8 cellular contexts compared by ENCODE assay signal in genomic region chr10:23448802-23449570, GRCh38. TPM values are rescaled to one million over a fixed set of nuclear protein-coding genes. Genes with fewer than 3 reads are reported as not detected.
DNase-seq lines count a peak whose midpoint lies in the region; ATAC-seq and TF ChIP-seq lines count a peak whose summit lies in the region.

No MANE protein-coding gene starts in this region.

- H3K27me3 Mint-ChIP-seq in activated CD4-positive, alpha-beta T cell treated with anti-CD3 and anti-CD28 coated beads, Interleukin-2, amount 10 ng/mL, durations not matched to agents 24 days and 14 days: no peaks in the 10 kb centered on the region
- H3K27me3 Mint-ChIP-seq in naive thymus-derived CD8-positive, alpha-beta T cell: no peaks in the 10 kb centered on the region
- H3K27me3 Mint-ChIP-seq in H9 (ENCODE audit: low read depth): no peaks in the 10 kb centered on the region

- H4K8ac ChIP-seq in H9 (replicated peaks; ENCODE audit: insufficient read length, low read depth, low read length): no peak overlapping the region

- no peaks in the 10 kb centered on the region for H3K9me3 Mint-ChIP-seq in activated CD4-positive, alpha-beta T cell treated with anti-CD3 and anti-CD28 coated beads, Interleukin-2, amount 10 ng/mL, durations not matched to agents 24 days and 14 days
- peaks cover 0 to 2% (median 0%) of the 10 kb centered on the region in 9 donors for H3K9me3 Mint-ChIP-seq in naive thymus-derived CD8-positive, alpha-beta T cell
- H3K9me3 Mint-ChIP-seq in H9: no peaks in the 10 kb centered on the region

- POLR2A ChIA-PET in naive thymus-derived CD8-positive, alpha-beta T cell (lab: Charles Lee): interaction anchor here (0.6 to 3.2 kb wide), 2 partner anchors 10 to 76 kb away, joined by 3 to 22 read pairs; partner anchors contain the start of gene OTUD1

- H3K4me1 Mint-ChIP-seq in activated CD4-positive, alpha-beta T cell treated with anti-CD3 and anti-CD28 coated beads, Interleukin-2, amount 10 ng/mL, durations not matched to agents 24 days and 14 days: peaks cover 28% of the 10 kb centered on the region
- H3K4me1 Mint-ChIP-seq in naive thymus-derived CD8-positive, alpha-beta T cell: peaks cover 9 to 63% (median 30%) of the 10 kb centered on the region in 4 donors
- H3K4me1 Mint-ChIP-seq in H9: no peaks in the 10 kb centered on the region

- ATAC-seq in HG02852 (IDR thresholded peaks at IDR 0.05; ENCODE audit: unreplicated experiment): peak; percentile 90
- ATAC-seq in naive thymus-derived CD8-positive, alpha-beta T cell: peak; percentile 56 to 80

- no peak overlapping the region for H3K14ac ChIP-seq in H9 (ENCODE audit: insufficient read depth, low read length)

- H3T11ph ChIP-seq in H9 (ENCODE audit: low read length): no peak overlapping the region

- H3K23ac ChIP-seq in H9 (ENCODE audit: insufficient read length, low read depth, low read length): no peak overlapping the region

- H2BK5ac ChIP-seq in H9 (ENCODE audit: insufficient read length, low read length): no peak overlapping the region

- H3K27ac ChIP-seq in H9 (ENCODE audit: insufficient read length, low read depth, low read length): no peak overlapping the region

- no peaks in the 10 kb centered on the region for H4K20me1 ChIP-seq in H9 (ENCODE audit: control insufficient read depth, insufficient read depth, insufficient read length)

- TF ChIP-seq CTCF in H9 (conservative IDR thresholded peaks at IDR 0.05): no peak

- H3K4me1 ChIP-seq in H9 (ENCODE audit: insufficient read depth, low read length): no peaks in the 10 kb centered on the region

- no peak overlapping the region for H3K18ac ChIP-seq in H9 (ENCODE audit: insufficient read length, low read depth, low read length)

- no peak overlapping the region for H3K9ac ChIP-seq in H9 (ENCODE audit: extremely low read depth, insufficient read length, low read length)

- intact Hi-C loops in activated CD4-positive, alpha-beta T cell treated with anti-CD3 and anti-CD28 coated beads, Interleukin-2, amount 10 ng/mL, durations not matched to agents 24 days and 14 days (cut with micrococcal nuclease): loop anchor here (1.0 to 10.0 kb wide), 5 partner anchors 9 to 1276 kb away; partner anchors contain the start of gene ARHGAP21

- H2BK15ac ChIP-seq in H9 (ENCODE audit: low read depth, low read length): no peak overlapping the region

- peak overlapping the region; percentile 55 for H3K4me3 Mint-ChIP-seq in activated CD4-positive, alpha-beta T cell treated with anti-CD3 and anti-CD28 coated beads, Interleukin-2, amount 10 ng/mL, durations not matched to agents 24 days and 14 days
- peak overlapping the region in 3 of 10 donors; percentile 42 to 50 (median 49) for H3K4me3 Mint-ChIP-seq in naive thymus-derived CD8-positive, alpha-beta T cell
- H3K4me3 Mint-ChIP-seq in H9: no peak overlapping the region

- H3K9me3 ChIP-seq in H9 (ENCODE audit: control insufficient read depth, low read depth, low read length): no peaks in the 10 kb centered on the region

- WGBS in H9 (ENCODE audit: extremely low coverage, insufficient read length, low lambda C conversion rate): no CpG with 5 or more reads among the region's 7 CpGs

- H2AFZ ChIP-seq in H9 (ENCODE audit: low read length): no peak overlapping the region

- H2BK12ac ChIP-seq in H9 (ENCODE audit: insufficient read length, low read depth, low read length): no peak overlapping the region

- no peak overlapping the region for H2BK120ac ChIP-seq in H9 (ENCODE audit: low read depth, low read length, poor library complexity, severe bottlenecking)

- no peaks in the 10 kb centered on the region for H3K27me3 ChIP-seq in H9 (ENCODE audit: insufficient read depth, low read length)

- H3K4me2 ChIP-seq in H9 (ENCODE audit: insufficient read depth, insufficient read length, low read length): no peak overlapping the region

- H3K23me2 ChIP-seq in H9 (ENCODE audit: insufficient read length, low read depth, low read length, poor library complexity, severe bottlenecking): no peaks in the 10 kb centered on the region

- no peaks in the 10 kb centered on the region for H3K79me2 ChIP-seq in H9 (ENCODE audit: insufficient read depth, low read length)

- DNase-seq in activated CD4-positive, alpha-beta T cell treated with anti-CD3 and anti-CD28 coated beads, Interleukin-2, amount 10 ng/mL, durations not matched to agents 24 days and 14 days: no peak
- no peak for DNase-seq in activated CD4-positive, alpha-beta T cell treated with anti-CD3 and anti-CD28 coated beads, Interleukin-2, amount 50 U/mL, for 1 hour
- DNase-seq in OCI-M1 (lab: John Stamatoyannopoulos, UW) (peak; percentile 8), H9 (no peak), NCI-H2081 (lab: John Stamatoyannopoulos, UW) (no peak)
- peak in 2 of 10 donors; percentile 36 for DNase-seq in naive thymus-derived CD8-positive, alpha-beta T cell
- no peak for DNase-seq in stimulated activated CD4-positive, alpha-beta T cell treated with anti-CD3 and anti-CD28 coated beads, Interleukin-1b, Interleukin-23, amount 100 ng/mL, for 48 hours

- no peak overlapping the region for H2AK5ac ChIP-seq in H9 (ENCODE audit: insufficient read length, low read length)

- no peak overlapping the region for H4K5ac ChIP-seq in H9 (ENCODE audit: insufficient read length, low read depth, low read length)

- peak overlapping the region; percentile 91 for H3K27ac Mint-ChIP-seq in activated CD4-positive, alpha-beta T cell treated with anti-CD3 and anti-CD28 coated beads, Interleukin-2, amount 10 ng/mL, durations not matched to agents 24 days and 14 days
- peak overlapping the region in 9 of 10 donors; percentile 36 to 87 (median 73) for H3K27ac Mint-ChIP-seq in naive thymus-derived CD8-positive, alpha-beta T cell
- H3K27ac Mint-ChIP-seq in H9: no peak overlapping the region

- no peak overlapping the region for H3K4ac ChIP-seq in H9 (ENCODE audit: low read depth, low read length)

- H3K79me1 ChIP-seq in H9 (ENCODE audit: insufficient read depth, low read depth, low read length, poor library complexity, severe bottlenecking): no peaks in the 10 kb centered on the region

- no peak overlapping the region for H3K56ac ChIP-seq in H9 (ENCODE audit: insufficient read length, low read depth, low read length)

- H4K91ac ChIP-seq in H9 (ENCODE audit: insufficient read length, low read depth, low read length): no peak overlapping the region

- no peak overlapping the region for H2BK20ac ChIP-seq in H9 (ENCODE audit: low read depth, low read length, poor library complexity, severe bottlenecking)

- peaks cover 15% of the 10 kb centered on the region for H3K36me3 Mint-ChIP-seq in activated CD4-positive, alpha-beta T cell treated with anti-CD3 and anti-CD28 coated beads, Interleukin-2, amount 10 ng/mL, durations not matched to agents 24 days and 14 days (ENCODE audit: low read depth)
- H3K36me3 Mint-ChIP-seq in naive thymus-derived CD8-positive, alpha-beta T cell: peaks cover 0 to 20% (median 10%) of the 10 kb centered on the region in 3 donors
- H3K36me3 Mint-ChIP-seq in H9 (ENCODE audit: insufficient read depth in 1 of 3, low read depth in 3 of 3): peaks cover 0 to 4% (median 0%) of the 10 kb centered on the region in 3 experiments; a peak in 1 of 7 replicates

RNA-seq across cellular contexts. Expression of gene OTUD1, which starts 10.1 kb away (rescaled TPM):
- total RNA-seq in activated CD4-positive, alpha-beta T cell treated with anti-CD3 and anti-CD28 coated beads, Interleukin-2, amount 10 ng/mL, durations not matched to agents 24 days and 14 days: 12.6 and 12.8 TPM in 2 replicates
- 10 to 100 TPM; 35.1 to 37.7 TPM for total RNA-seq in naive thymus-derived CD8-positive, alpha-beta T cell
- polyA plus RNA-seq in naive thymus-derived CD8-positive, alpha-beta T cell: 10 to 100 TPM in 2 of 3 donors, 1 to 10 TPM in 1; 6.1 to 17.5 (median 12.3) TPM
- total RNA-seq in H9 (2021): 3.8 TPM in 2 replicates

Comparison
In these comparisons a context has a peak if more than half of its experiments do, and no peak if none do; other contexts are left out.
1. H3K27ac Mint-ChIP-seq: peak in activated CD4-positive, alpha-beta T cell treated with anti-CD3 and anti-CD28 coated beads, Interleukin-2, amount 10 ng/mL, durations not matched to agents 24 days and 14 days (single experiment) and naive thymus-derived CD8-positive, alpha-beta T cell (9 of 10); none in H9 (0 of 3).